In the genomic region with DNA sequence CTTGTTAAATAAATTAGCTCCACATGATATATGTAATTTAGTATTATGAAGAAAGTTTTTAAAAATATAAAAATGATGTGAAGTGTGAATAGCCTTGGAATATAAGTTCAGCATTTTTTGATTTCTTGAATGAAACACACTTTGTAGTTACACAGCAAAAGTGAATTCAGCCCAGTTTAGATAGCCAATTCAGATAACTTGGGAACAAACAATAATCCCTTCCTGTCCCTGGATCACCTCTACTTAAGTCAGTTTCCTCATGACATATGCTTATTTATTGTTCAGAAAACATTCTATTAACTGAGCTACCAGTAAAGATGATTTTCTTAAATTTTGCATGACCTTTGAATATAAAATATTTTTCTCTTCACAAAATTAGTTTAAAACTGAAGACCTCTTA, we compare ENCODE assay signal across 16 cellular contexts.
DNase-seq lines count a peak whose midpoint lies in the region; ATAC-seq and TF ChIP-seq lines count a peak whose summit lies in the region.
"Had no signal": no experiment of that assay in that cellular context is flagged by ENCODE, and none has a peak within 500 bp of the region (broad histone marks: within the 10 kb centered on the region; RNA-seq: fewer than 3 reads in every experiment).

No MANE protein-coding gene starts in this region.

- H3K27ac ChIP-seq in C4-2B = peak overlapping the region; percentile 41; the same call in 1 of the 2 replicates

- H3K4me3 ChIP-seq in LNCaP clone FGC (ENCODE audit: low read depth, low read length) (no peak overlapping the region), fibroblast of pulmonary artery (replicated peaks; ENCODE audit: low read depth, low read length) (no peak overlapping the region)
- H3K4me3 ChIP-seq: GM12878, GM23338 had no signal

- peak; percentile 85 for DNase-seq in LNCaP clone FGC (ENCODE audit: low read depth)
- DNase-seq in dermis blood vessel endothelial cell = peak; percentile 23
- DNase-seq in fibroblast of pulmonary artery (ENCODE audit: low read depth) = peak; percentile 11
- no peak for DNase-seq in left colon
- DNase-seq: C1 segment of cervical spinal cord; Caco-2; CD4-positive, CD25-positive, alpha-beta regulatory T cell; CD8-positive, alpha-beta T cell; DMS153; DND-41; H9 had no signal

- ATAC-seq in left colon (no peak), GM18520 (IDR thresholded peaks at IDR 0.05; ENCODE audit: unreplicated experiment) (no peak)
- ATAC-seq: CD8-positive, alpha-beta T cell; GM12878; GM23338; HCT116 had no signal

- TF ChIP-seq CTCF in C4-2B (conservative IDR thresholded peaks at IDR 0.05) (no peak), LNCaP clone FGC (IDR thresholded peaks at IDR 0.05; ENCODE audit: control insufficient read depth, extremely low read depth, insufficient read depth) (no peak), fibroblast of pulmonary artery (IDR thresholded peaks at IDR 0.05; ENCODE audit: low read length, missing control alignments) (no peak)

- intact Hi-C loops in left colon (cut with DNase I, micrococcal nuclease) = no loop called here

Comparison
In these comparisons a context has a peak if more than half of its experiments do, and no peak if none do; other contexts are left out.
1. DNase-seq: peak in LNCaP clone FGC (single experiment), dermis blood vessel endothelial cell (single experiment) and fibroblast of pulmonary artery (single experiment); none in left colon (0 of 2).